24 cellular contexts compared by ENCODE assay signal in the genomic region with DNA sequence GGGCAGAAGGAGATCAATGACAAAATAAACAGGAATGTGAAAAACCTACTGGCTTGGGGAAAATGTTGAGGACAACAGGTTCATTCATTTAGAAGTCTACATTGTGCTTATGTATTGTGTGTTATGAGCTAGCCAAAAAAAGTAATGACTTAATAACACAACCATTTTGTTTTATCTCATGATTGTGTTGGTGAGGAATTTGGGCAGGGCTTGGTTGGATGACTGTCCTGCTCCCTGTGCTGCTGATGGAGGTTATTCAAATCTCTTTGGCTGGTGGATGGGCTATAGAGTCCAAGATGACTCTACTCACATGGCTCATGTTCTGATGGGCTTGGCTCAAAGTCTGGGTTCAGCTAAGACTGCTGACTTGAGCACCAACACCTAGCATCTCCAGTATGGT.
DNase-seq lines count a peak whose midpoint lies in the region; ATAC-seq, FAIRE-seq and TF ChIP-seq lines count a peak whose summit lies in the region.
"Had no signal": no experiment of that assay in that cellular context is flagged by ENCODE, and none has a peak within 500 bp of the region (broad histone marks: within the 10 kb centered on the region; RNA-seq: fewer than 3 reads in every experiment).

No MANE protein-coding gene starts in this region.

- H3K9me2 ChIP-seq in PC-3 (replicated peaks; ENCODE audit: low read length), result no peaks in the 10 kb centered on the region

- no peaks in the 10 kb centered on the region for H3F3A ChIP-seq in PC-3 (ENCODE audit: low read length, unreplicated experiment)

- intact Hi-C loops in PC-3 (cut with micrococcal nuclease), result no loop called here
- intact Hi-C loops in heart right ventricle (cut with DNase I), result no loop called here
- intact Hi-C loops in sciatic nerve (cut with DNase I), result no loop called here

- no peak overlapping the region for H3K4me2 ChIP-seq in PC-3 (ENCODE audit: low read length)

- H3K27me3 ChIP-seq in PC-3 (ENCODE audit: low read length) (no peaks in the 10 kb centered on the region), bronchial epithelial cell (ENCODE audit: control insufficient read depth, insufficient read depth, low read length) (no peaks in the 10 kb centered on the region), heart right ventricle (peaks cover 0 to 4% (median 0%) of the 10 kb centered on the region in 7 donors)
- H3K27me3 ChIP-seq: neutrophil, spleen, tibial nerve had no signal

- H3K9me3 Mint-ChIP-seq in nephron progenitor cell (peaks cover 25% of the 10 kb centered on the region), WTC11 (peaks cover 91% of the 10 kb centered on the region)

- no peaks in the 10 kb centered on the region for H3K36me3 ChIP-seq in PC-3 (ENCODE audit: low read depth, low read length)
- H3K36me3 ChIP-seq in bronchial epithelial cell (ENCODE audit: control insufficient read depth, insufficient read depth, low read length), result no peaks in the 10 kb centered on the region
- H3K36me3 ChIP-seq in heart right ventricle, result no peaks in the 10 kb centered on the region
- H3K36me3 ChIP-seq: neutrophil, spleen, tibial nerve had no signal

- no peak for ATAC-seq in PC-3
- peak in 7 of 8 donors; percentile 42 to 97 (median 91) for ATAC-seq in heart right ventricle
- peak; percentile 46 for ATAC-seq in sciatic nerve
- ATAC-seq in WTC11, result no peak
- ATAC-seq: CD8-positive, alpha-beta T cell had no signal

- H3K79me2 ChIP-seq in PC-3 (ENCODE audit: low read length), result no peaks in the 10 kb centered on the region

- DNase-seq in PC-3, result peak; percentile 15
- DNase-seq in bronchial epithelial cell (ENCODE audit: low read depth), result peak; percentile 92
- DNase-seq in heart right ventricle, result peak in 1 of 2 donors; percentile 6
- DNase-seq in sciatic nerve (ENCODE audit: low spot score), result no peak
- DNase-seq in SIG-M5 (lab: John Stamatoyannopoulos, UW), result no peak
- no peak for DNase-seq in nephron progenitor cell
- no peak for DNase-seq in NCI-H2171 treated with DMSO at 0.1 percent for 48 hours (lab: John Stamatoyannopoulos, UW)
- DNase-seq in WTC11 (ENCODE audit: low spot score), result no peak
- DNase-seq: activated CD4-positive, CD25-positive, alpha-beta regulatory T cell treated with anti-CD3 and anti-CD28 coated beads, Interleukin-2, amount 50 U/mL, for 72 hours; activated naive CD4-positive, alpha-beta T cell treated with anti-CD3 and anti-CD28 coated beads, Interleukin-2, amount 50 U/mL, for 16 hours; activated T-cell treated with anti-CD3 and anti-CD28 coated beads, Interleukin-2, amount 50 U/mL, for 48 hours; CD8-positive, alpha-beta T cell; effector CD8-positive, alpha-beta T cell; HCEC 1CT; MM.1S; NCI-H1436 treated with DMSO at 0.1 percent for 48 hours; NCI-H524; RPMI8226; spleen; stimulated activated CD4-positive, alpha-beta T cell treated with anti-CD3 and anti-CD28 coated beads, Interleukin-4, amount 100 ng/mL, for 4 hours had no signal

- H3K4me1 Mint-ChIP-seq in nephron progenitor cell (no peaks in the 10 kb centered on the region), WTC11 (no peaks in the 10 kb centered on the region)

- peak; percentile 36 for FAIRE-seq in bronchial epithelial cell (lab: Jason Lieb, UNC)

- no peak overlapping the region for H3K9ac ChIP-seq in PC-3 (ENCODE audit: low read length)

- H3K27ac ChIP-seq in PC-3 (ENCODE audit: low read length) (no peak overlapping the region), heart right ventricle (no peak overlapping the region)
- H3K27ac ChIP-seq: neutrophil, spleen, tibial nerve had no signal

- peaks cover 12% of the 10 kb centered on the region for H3K36me3 Mint-ChIP-seq in nephron progenitor cell (ENCODE audit: low read depth)
- H3K36me3 Mint-ChIP-seq in WTC11, result peaks cover 69% of the 10 kb centered on the region
- H3K36me3 Mint-ChIP-seq: CD8-positive, alpha-beta T cell had no signal

- H2AFZ ChIP-seq in PC-3 (ENCODE audit: low read length), result no peak overlapping the region

- H3K27me3 Mint-ChIP-seq in nephron progenitor cell (ENCODE audit: low read depth, poor library complexity) (peaks cover 7% of the 10 kb centered on the region), WTC11 (ENCODE audit: low read depth) (0 out of 2 replicates have a peak, but pooled peaks cover 4% of the 10 kb centered on the region)

- no peak overlapping the region for H3K4me3 ChIP-seq in PC-3 (ENCODE audit: low read length)
- no peak overlapping the region for H3K4me3 ChIP-seq in bronchial epithelial cell (ENCODE audit: low read depth, low read length)
- no peak overlapping the region for H3K4me3 ChIP-seq in heart right ventricle
- H3K4me3 ChIP-seq: lung, spleen, tibial nerve had no signal

- no peak for TF ChIP-seq CTCF in PC-3 (conservative IDR thresholded peaks at IDR 0.05; ENCODE audit: low read depth, low read length)
- TF ChIP-seq CTCF in bronchial epithelial cell (IDR thresholded peaks at IDR 0.05; ENCODE audit: insufficient read depth, low read length, severe bottlenecking), result no peak
- no peak for TF ChIP-seq CTCF in heart right ventricle (IDR thresholded peaks at IDR 0.05)
- no peak for TF ChIP-seq CTCF in nephron progenitor cell (IDR thresholded peaks at IDR 0.05)
- no peak for TF ChIP-seq CTCF in WTC11 (IDR thresholded peaks at IDR 0.05)

- no peaks in the 10 kb centered on the region for H4K20me1 ChIP-seq in PC-3 (ENCODE audit: low read length)

- BruUV-seq in PC-3 (replicated peaks; lab: Mats Ljungman, UMichigan), result no TSS peak

- CTCF ChIA-PET in PC-3 (lab: Charles Lee), result no interaction called here
- CTCF ChIA-PET in WTC11 (lab: Charles Lee), result no interaction called here

- POLR2A ChIA-PET in PC-3 (lab: Charles Lee; ENCODE audit: unreplicated experiment), result no interaction called here
- POLR2A ChIA-PET in WTC11 (lab: Charles Lee), result no interaction called here

- H3K4me1 ChIP-seq in PC-3 (ENCODE audit: insufficient read depth, low read length), result no peaks in the 10 kb centered on the region
- peaks cover 0 to 4% (median 0%) of the 10 kb centered on the region in 9 donors for H3K4me1 ChIP-seq in heart right ventricle
- H3K4me1 ChIP-seq: spleen, tibial nerve had no signal

- no peak overlapping the region for H3K4me3 Mint-ChIP-seq in nephron progenitor cell
- H3K4me3 Mint-ChIP-seq in WTC11, result no peak overlapping the region
- H3K4me3 Mint-ChIP-seq: CD8-positive, alpha-beta T cell; stimulated activated naive CD8-positive, alpha-beta T cell treated with anti-CD3 and anti-CD28 coated beads, Interleukin-15, Interleukin-2, amounts not matched to agents 100 ng/mL and 50 ng/mL, for 24 hours had no signal

- H3K27ac Mint-ChIP-seq in nephron progenitor cell (no peak overlapping the region), WTC11 (no peak overlapping the region)
- H3K27ac Mint-ChIP-seq: CD8-positive, alpha-beta T cell; stimulated activated naive CD8-positive, alpha-beta T cell treated with anti-CD3 and anti-CD28 coated beads, Interleukin-15, Interleukin-2, amounts not matched to agents 100 ng/mL and 50 ng/mL, for 24 hours had no signal

- H3K9me3 ChIP-seq in PC-3 (ENCODE audit: low read length) (no peaks in the 10 kb centered on the region), heart right ventricle (peaks cover 0 to 6% (median 0%) of the 10 kb centered on the region in 11 donors)
- H3K9me3 ChIP-seq: neutrophil, tibial nerve had no signal

TF ChIP-seq in WTC11, 78 proteins besides CTCF, POLR2A, EP300 and RAD21:
- no peak for TF ChIP-seq CREB1 (CRISPR knock-in tag; IDR thresholded peaks at IDR 0.05)
- no peak for TF ChIP-seq NFATC4 (CRISPR knock-in tag; IDR thresholded peaks at IDR 0.05)

Comparison
In these comparisons a context has a peak if more than half of its experiments do, and no peak if none do; other contexts are left out.
1. ATAC-seq: peak in heart right ventricle (7 of 8) and sciatic nerve (single experiment); none in PC-3 (single experiment) and WTC11 (single experiment).
2. DNase-seq: peak in PC-3 (single experiment) and bronchial epithelial cell (single experiment); none in sciatic nerve (single experiment), SIG-M5 (single experiment), nephron progenitor cell (single experiment), NCI-H2171 treated with DMSO at 0.1 percent for 48 hours (single experiment) and WTC11 (single experiment).